10 cellular contexts compared by ENCODE assay signal in the genomic region with DNA sequence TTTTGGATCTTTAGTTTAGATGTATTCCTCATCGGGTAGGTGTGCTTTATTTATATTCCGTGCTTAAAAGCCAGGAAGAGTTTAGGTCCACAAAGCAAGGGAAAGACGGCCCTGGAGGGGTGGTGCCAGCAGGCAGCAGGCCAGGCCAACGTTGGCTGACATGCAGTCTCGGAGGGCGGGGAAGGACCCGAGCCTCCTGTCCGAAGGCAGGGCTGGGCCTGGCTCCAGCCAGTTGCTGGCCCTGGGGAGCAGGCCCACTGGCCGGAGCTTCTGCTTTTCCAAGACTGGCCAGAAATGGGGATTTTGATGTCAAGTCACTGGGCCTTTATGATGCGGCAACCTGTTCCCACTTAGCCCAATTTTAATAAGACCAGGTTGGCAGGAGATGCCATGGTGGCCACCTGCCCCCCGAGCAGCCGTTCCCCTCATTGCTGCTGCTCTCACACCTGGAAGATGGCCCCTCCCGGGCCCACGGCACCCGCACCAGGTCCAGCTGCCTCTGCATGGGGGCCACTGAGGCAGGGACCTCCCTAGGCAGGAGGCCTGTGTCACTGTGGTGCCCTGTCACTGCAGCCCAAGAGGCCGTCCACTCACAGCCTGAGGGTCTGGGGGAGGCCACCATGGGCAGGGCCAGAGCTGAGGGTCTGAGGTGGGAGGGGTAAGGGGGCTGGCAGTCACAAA. TPM values are rescaled to one million over a fixed set of nuclear protein-coding genes. Genes with fewer than 3 reads are reported as not detected.
A peak's percentile ranks its signal among the peaks of the same experiment; 100 is the strongest.
DNase-seq lines count a peak whose midpoint lies in the region; ATAC-seq and TF ChIP-seq lines count a peak whose summit lies in the region.
"Had no signal": no experiment of that assay in that cellular context is flagged by ENCODE, and none has a peak within 500 bp of the region (broad histone marks: within the 10 kb centered on the region; RNA-seq: fewer than 3 reads in every experiment).

No MANE protein-coding gene starts in this region.

- peaks cover 54% of the 10 kb centered on the region for H3K36me3 Mint-ChIP-seq in central memory CD8-positive, alpha-beta T cell (ENCODE audit: insufficient read depth)
- peaks cover 7 to 32% (median 16%) of the 10 kb centered on the region in 3 donors for H3K36me3 Mint-ChIP-seq in immature natural killer cell
- peaks cover 20% of the 10 kb centered on the region for H3K36me3 Mint-ChIP-seq in activated CD4-positive, alpha-beta T cell treated with anti-CD3 and anti-CD28 coated beads, Interleukin-2, amount 10 ng/mL, durations not matched to agents 24 days and 14 days (ENCODE audit: low read depth)

- in situ Hi-C loops in G401 (cut with HindIII; ENCODE audit: low sequenced_read_pairs) = no loop called here

- intact Hi-C loops in prostate gland (cut with DNase I) = no loop called here
- intact Hi-C loops in activated CD4-positive, alpha-beta T cell treated with anti-CD3 and anti-CD28 coated beads, Interleukin-2, amount 10 ng/mL, durations not matched to agents 24 days and 14 days (cut with micrococcal nuclease) = no loop called here

- no peak for TF ChIP-seq POLR2A in prostate gland (IDR thresholded peaks at IDR 0.05)

- H3K4me1 Mint-ChIP-seq in central memory CD8-positive, alpha-beta T cell = peaks cover 76% of the 10 kb centered on the region
- H3K4me1 Mint-ChIP-seq in immature natural killer cell = peaks cover 95 to 96% of the 10 kb centered on the region in 2 donors
- H3K4me1 Mint-ChIP-seq in activated CD4-positive, alpha-beta T cell treated with anti-CD3 and anti-CD28 coated beads, Interleukin-2, amount 10 ng/mL, durations not matched to agents 24 days and 14 days = peaks cover 20% of the 10 kb centered on the region

- H3K27me3 Mint-ChIP-seq in central memory CD8-positive, alpha-beta T cell = no peaks in the 10 kb centered on the region
- H3K27me3 Mint-ChIP-seq in immature natural killer cell (ENCODE audit: low read depth in 3 of 3) = peaks cover 33 to 44% (median 36%) of the 10 kb centered on the region in 3 donors
- no peaks in the 10 kb centered on the region for H3K27me3 Mint-ChIP-seq in activated CD4-positive, alpha-beta T cell treated with anti-CD3 and anti-CD28 coated beads, Interleukin-2, amount 10 ng/mL, durations not matched to agents 24 days and 14 days

- peaks cover 7% of the 10 kb centered on the region for H3K4me1 ChIP-seq in prostate gland (replicated peaks)

- WGBS in prostate gland = 29% methylated on average over 16 of the region's 16 CpGs

- TF ChIP-seq CTCF in prostate gland (IDR thresholded peaks at IDR 0.05) = no peak

- no peak for ATAC-seq in central memory CD8-positive, alpha-beta T cell (replicated peaks; ENCODE audit: extremely low read depth, poor library complexity, severe bottlenecking)
- ATAC-seq in HG02970 (IDR thresholded peaks at IDR 0.05; ENCODE audit: low FRiP score, unreplicated experiment) (no peak), HG02763 (IDR thresholded peaks at IDR 0.05; ENCODE audit: unreplicated experiment) (no peak)

- H3K9me3 Mint-ChIP-seq in central memory CD8-positive, alpha-beta T cell = no peaks in the 10 kb centered on the region
- H3K9me3 Mint-ChIP-seq in immature natural killer cell = peaks cover 0 to 3% (median 0%) of the 10 kb centered on the region in 6 donors
- no peaks in the 10 kb centered on the region for H3K9me3 Mint-ChIP-seq in activated CD4-positive, alpha-beta T cell treated with anti-CD3 and anti-CD28 coated beads, Interleukin-2, amount 10 ng/mL, durations not matched to agents 24 days and 14 days

- DNase-seq in G401 (ENCODE audit: low spot score) (peak; percentile 64), immature natural killer cell (no peak), prostate gland (ENCODE audit: low spot score) (peak; percentile 45)
- DNase-seq in central memory CD8-positive, alpha-beta T cell (ENCODE audit: low spot score in 2 of 2) = no peak
- no peak for DNase-seq in activated CD4-positive, CD25-positive, alpha-beta regulatory T cell treated with anti-CD3 and anti-CD28 coated beads, Interleukin-2, amount 50 U/mL, for 72 hours
- DNase-seq in activated CD4-positive, alpha-beta T cell treated with anti-CD3 and anti-CD28 coated beads, Interleukin-2, amount 10 ng/mL, durations not matched to agents 24 days and 14 days = no peak
- DNase-seq: KG1, NCI-H2171 treated with DMSO at 0.1 percent for 48 hours had no signal

- no peaks in the 10 kb centered on the region for H3K36me3 ChIP-seq in prostate gland

- H3K27me3 ChIP-seq in prostate gland (replicated peaks; ENCODE audit: insufficient read depth) = no peaks in the 10 kb centered on the region

- no peaks in the 10 kb centered on the region for H3K9me3 ChIP-seq in prostate gland

- H3K4me3 Mint-ChIP-seq in central memory CD8-positive, alpha-beta T cell = peak overlapping the region; percentile 71
- peak overlapping the region; percentile 31 to 70 (median 66) for H3K4me3 Mint-ChIP-seq in immature natural killer cell
- H3K4me3 Mint-ChIP-seq in activated CD4-positive, alpha-beta T cell treated with anti-CD3 and anti-CD28 coated beads, Interleukin-2, amount 10 ng/mL, durations not matched to agents 24 days and 14 days = no peak overlapping the region

- H3K27ac ChIP-seq in prostate gland = no peak overlapping the region

- H3K4me3 ChIP-seq in prostate gland = no peak overlapping the region

- peak overlapping the region; percentile 90 for H3K27ac Mint-ChIP-seq in central memory CD8-positive, alpha-beta T cell (ENCODE audit: low read depth)
- H3K27ac Mint-ChIP-seq in immature natural killer cell = peak overlapping the region; percentile 95 to 100 (median 98)
- H3K27ac Mint-ChIP-seq in activated CD4-positive, alpha-beta T cell treated with anti-CD3 and anti-CD28 coated beads, Interleukin-2, amount 10 ng/mL, durations not matched to agents 24 days and 14 days = no peak overlapping the region

RNA-seq across cellular contexts. Expression of gene LPCAT1, which starts 23.2 kb away (rescaled TPM):
- total RNA-seq in G401 (2014; rRNA removed; shearing (Covaris generic)) = 71.5 and 143 TPM in 2 replicates
- 100 to 1,000 TPM; 107 to 255 (median 144) TPM for polyA plus RNA-seq in immature natural killer cell
- total RNA-seq in prostate gland = 10 to 100 TPM; 22.6 to 23.9 TPM
- 93.2 and 95.6 TPM in 2 replicates for total RNA-seq in activated CD4-positive, alpha-beta T cell treated with anti-CD3 and anti-CD28 coated beads, Interleukin-2, amount 10 ng/mL, durations not matched to agents 24 days and 14 days

RNA-seq across cellular contexts. Expression of gene SLC6A3, which starts 55.3 kb away (rescaled TPM):
- total RNA-seq in G401 (2014; rRNA removed; shearing (Covaris generic)) = not detected in 2 replicates
- polyA plus RNA-seq in immature natural killer cell = not detected
- 1 to 10 TPM in 1 of 2 donors, not detected in 1; 4.6 TPM for total RNA-seq in prostate gland
- not detected in 2 replicates for total RNA-seq in activated CD4-positive, alpha-beta T cell treated with anti-CD3 and anti-CD28 coated beads, Interleukin-2, amount 10 ng/mL, durations not matched to agents 24 days and 14 days

Comparison
In these comparisons a context has a peak if more than half of its experiments do, and no peak if none do; other contexts are left out.
1. DNase-seq: peak in G401 (single experiment) and prostate gland (single experiment); none in central memory CD8-positive, alpha-beta T cell (0 of 2), immature natural killer cell (0 of 3), activated CD4-positive, CD25-positive, alpha-beta regulatory T cell treated with anti-CD3 and anti-CD28 coated beads, Interleukin-2, amount 50 U/mL, for 72 hours (single experiment) and activated CD4-positive, alpha-beta T cell treated with anti-CD3 and anti-CD28 coated beads, Interleukin-2, amount 10 ng/mL, durations not matched to agents 24 days and 14 days (single experiment).